Comparison of ENCODE assay signal across 8 cellular contexts in genomic region chr11:104306862-104307474, GRCh38.
"Had no signal": no experiment of that assay in that cellular context is flagged by ENCODE, and none has a peak within 500 bp of the region (broad histone marks: within the 10 kb centered on the region; RNA-seq: fewer than 3 reads in every experiment).

No MANE protein-coding gene starts in this region.

- H2AFZ ChIP-seq: GM23248 had no signal

- DNase-seq: GM23248, GOT3, H7, HFFc6 had no signal

- H3K27ac Mint-ChIP-seq: HFFc6, IgD-negative memory B cell had no signal

- H3K4me3 ChIP-seq: GM23248 had no signal

- ATAC-seq: HCT116, HepG2 had no signal

- H3K36me3 Mint-ChIP-seq: IgD-negative memory B cell had no signal

- H3K4me3 Mint-ChIP-seq: HFFc6, IgD-negative memory B cell had no signal

- H3K27ac ChIP-seq: GM23248, HL-60 had no signal

- H3K9ac ChIP-seq: GM23248 had no signal

- H3K9me3 Mint-ChIP-seq: IgD-negative memory B cell had no signal

- H3K4me1 Mint-ChIP-seq: IgD-negative memory B cell had no signal
